In genomic region chrX:76427560-76428242, GRCh38 we compare ENCODE assay signal across 8 cellular contexts. TPM values are rescaled to one million over a fixed set of nuclear protein-coding genes. Genes with fewer than 3 reads are reported as not detected.
DNase-seq lines count a peak whose midpoint lies in the region; ATAC-seq and TF ChIP-seq lines count a peak whose summit lies in the region.

A gene with protein sequence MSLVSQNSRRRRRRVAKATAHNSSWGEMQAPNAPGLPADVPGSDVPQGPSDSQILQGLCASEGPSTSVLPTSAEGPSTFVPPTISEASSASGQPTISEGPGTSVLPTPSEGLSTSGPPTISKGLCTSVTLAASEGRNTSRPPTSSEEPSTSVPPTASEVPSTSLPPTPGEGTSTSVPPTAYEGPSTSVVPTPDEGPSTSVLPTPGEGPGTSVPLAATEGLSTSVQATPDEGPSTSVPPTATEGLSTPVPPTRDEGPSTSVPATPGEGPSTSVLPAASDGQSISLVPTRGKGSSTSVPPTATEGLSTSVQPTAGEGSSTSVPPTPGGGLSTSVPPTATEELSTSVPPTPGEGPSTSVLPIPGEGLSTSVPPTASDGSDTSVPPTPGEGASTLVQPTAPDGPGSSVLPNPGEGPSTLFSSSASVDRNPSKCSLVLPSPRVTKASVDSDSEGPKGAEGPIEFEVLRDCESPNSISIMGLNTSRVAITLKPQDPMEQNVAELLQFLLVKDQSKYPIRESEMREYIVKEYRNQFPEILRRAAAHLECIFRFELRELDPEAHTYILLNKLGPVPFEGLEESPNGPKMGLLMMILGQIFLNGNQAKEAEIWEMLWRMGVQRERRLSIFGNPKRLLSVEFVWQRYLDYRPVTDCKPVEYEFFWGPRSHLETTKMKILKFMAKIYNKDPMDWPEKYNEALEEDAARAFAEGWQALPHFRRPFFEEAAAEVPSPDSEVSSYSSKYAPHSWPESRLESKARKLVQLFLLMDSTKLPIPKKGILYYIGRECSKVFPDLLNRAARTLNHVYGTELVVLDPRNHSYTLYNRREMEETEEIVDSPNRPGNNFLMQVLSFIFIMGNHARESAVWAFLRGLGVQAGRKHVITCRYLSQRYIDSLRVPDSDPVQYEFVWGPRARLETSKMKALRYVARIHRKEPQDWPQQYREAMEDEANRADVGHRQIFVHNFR (plus strand): TSS chrX:76427710. CDS start chrX:76427931, 221 bp downstream.

- ATAC-seq in GM18508 (IDR thresholded peaks at IDR 0.05; ENCODE audit: insufficient read depth, unreplicated experiment) (peak; percentile 83), HG02973 (IDR thresholded peaks at IDR 0.05; ENCODE audit: unreplicated experiment) (peak; percentile 81), right lobe of liver (peak; percentile 94 to 98 (median 98))

- WGBS in right lobe of liver (ENCODE audit: insufficient coverage, low coverage, low lambda C conversion rate, missing lambda C conversion rate) = 14% methylated on average over 11 of the region's 42 CpGs

- peak within 1 kb of the TSS; percentile 43 to 58 (median 55) for H3K4me3 ChIP-seq in right lobe of liver

- H3K27me3 ChIP-seq in right lobe of liver = no peaks in the 10 kb centered on the region

- H3K27ac ChIP-seq in right lobe of liver = no peak within 1 kb of the TSS

- H3K36me3 ChIP-seq in right lobe of liver = no peaks in the 10 kb centered on the region

- H3K9me3 ChIP-seq in right lobe of liver = no peaks in the 10 kb centered on the region

- DNase-seq in NCI-H2171 (lab: John Stamatoyannopoulos, UW) (peak; percentile 28), dermis microvascular lymphatic vessel endothelial cell (ENCODE audit: low read depth in 2 of 2) (peak; percentile 21 to 45), right lobe of liver (peak; percentile 69 to 74 (median 70)), SIG-M5 treated with dmso at 0.1 percent for 504 hours (lab: John Stamatoyannopoulos, UW; ENCODE audit: unreplicated experiment) (no peak)
- DNase-seq in activated CD4-positive, alpha-beta T cell treated with anti-CD3 and anti-CD28 coated beads, Interleukin-2, amount 50 U/mL, for 4 hours = peak; percentile 73 to 75
- peak; percentile 75 for DNase-seq in stimulated activated CD4-positive, alpha-beta T cell treated with anti-CD3 and anti-CD28 coated beads, Interleukin-4, amount 100 ng/mL, for 4 hours

- intact Hi-C loops in right lobe of liver (cut with DNase I) = no loop called here

- TF ChIP-seq POLR2A in right lobe of liver (IDR thresholded peaks at IDR 0.05) = no peak

- no peak for TF ChIP-seq CTCF in right lobe of liver (IDR thresholded peaks at IDR 0.05)

- no peaks in the 10 kb centered on the region for H3K4me1 ChIP-seq in right lobe of liver

RNA-seq across cellular contexts. Expression of the gene that starts here (rescaled TPM):
- total RNA-seq in dermis microvascular lymphatic vessel endothelial cell (0.64 and 1.0 TPM in 2 replicates), right lobe of liver (under 1 TPM; 0.15 to 0.60 (median 0.47) TPM)

Comparison
In these comparisons a context has a peak if more than half of its experiments do, and no peak if none do; other contexts are left out.
1. Peak in DNase-seq, ATAC-seq and H3K4me3 ChIP-seq in right lobe of liver; RNA of the gene not detected or under 1 TPM.